13 cellular contexts compared by ENCODE assay signal in genomic region chr14:75281691-75282000, GRCh38. TPM values are rescaled to one million over a fixed set of nuclear protein-coding genes. Genes with fewer than 3 reads are reported as not detected.
DNase-seq lines count a peak whose midpoint lies in the region; ATAC-seq and TF ChIP-seq lines count a peak whose summit lies in the region.
"Had no signal": no experiment of that assay in that cellular context is flagged by ENCODE, and none has a peak within 500 bp of the region (broad histone marks: within the 10 kb centered on the region; RNA-seq: fewer than 3 reads in every experiment).

No MANE protein-coding gene starts in this region.

- H3K36me3 ChIP-seq in spleen: peaks cover 0 to 27% (median 10%) of the 10 kb centered on the region in 6 donors

- BruUV-seq in MCF 10A (replicated peaks; lab: Mats Ljungman, UMichigan): no TSS peak

- CTCF ChIA-PET in MCF 10A (lab: Yijun Ruan, JAX): interaction anchor here (0.7 to 3.3 kb wide), 8 partner anchors 13 to 207 kb away, joined by 3 to 20 read pairs (median 8); no protein-coding TSS in a partner anchor

- peaks cover 11% of the 10 kb centered on the region for H3K27me3 Mint-ChIP-seq in MCF 10A (ENCODE audit: insufficient read depth, unreplicated experiment)
- H3K27me3 Mint-ChIP-seq in memory B cell: peaks cover 25% of the 10 kb centered on the region

- H3K27me3 ChIP-seq in spleen (replicated peaks in 1 of 7): peaks cover 0 to 33% (median 8%) of the 10 kb centered on the region in 7 donors
- H3K27me3 ChIP-seq in right cardiac atrium (ENCODE audit: control insufficient read depth, insufficient read depth): no peaks in the 10 kb centered on the region

- peak overlapping the region in 5 of 8 donors; percentile 60 to 81 (median 64) for H3K4me3 ChIP-seq in spleen
- no peak overlapping the region for H3K4me3 ChIP-seq in right cardiac atrium (ENCODE audit: low read length)

- intact Hi-C loops in MCF 10A (cut with micrococcal nuclease) (no loop called here), spleen (cut with DNase I; ENCODE audit: low total_unique reads) (no loop called here), right cardiac atrium (cut with DNase I) (no loop called here)

- TF ChIP-seq POLR2A in spleen (IDR thresholded peaks at IDR 0.05): peak in 1 of 3 donors; percentile 19

- peak overlapping the region; percentile 99 for H3K27ac Mint-ChIP-seq in MCF 10A (ENCODE audit: low read depth, unreplicated experiment)
- H3K27ac Mint-ChIP-seq in memory B cell: peak overlapping the region; percentile 99
- H3K27ac Mint-ChIP-seq: activated CD8-positive, alpha-beta memory T cell treated with anti-CD3 and anti-CD28 coated beads, Interleukin-2, amount 10 ng/mL, durations not matched to agents 7 days and 5 days; T-helper 1 cell treated with Interleukin-12 subunit alpha and Interleukin-12 subunit beta and Interleukin-4 antibody, amounts not matched to agents 30 μg/mL and 1 μg/mL, for 36 hours had no signal

- H3K36me3 Mint-ChIP-seq in MCF 10A (ENCODE audit: insufficient read depth, unreplicated experiment): peaks cover 84% of the 10 kb centered on the region
- peaks cover 4% of the 10 kb centered on the region for H3K36me3 Mint-ChIP-seq in memory B cell

- H3K4me1 ChIP-seq in spleen (peaks cover 13 to 87% (median 42%) of the 10 kb centered on the region in 6 donors), right cardiac atrium (ENCODE audit: control insufficient read depth, insufficient read depth, low read length) (peaks cover 4% of the 10 kb centered on the region)

- H3K9me3 Mint-ChIP-seq in MCF 10A (ENCODE audit: unreplicated experiment) (no peaks in the 10 kb centered on the region), memory B cell (no peaks in the 10 kb centered on the region)
- H3K9me3 Mint-ChIP-seq: T-helper 1 cell treated with Interleukin-12 subunit alpha and Interleukin-12 subunit beta and Interleukin-4 antibody, amounts not matched to agents 30 μg/mL and 1 μg/mL, for 36 hours had no signal

- DNase-seq in HT-29 (ENCODE audit: low spot score): peak; percentile 60
- DNase-seq in MCF 10A (ENCODE audit: unreplicated experiment): no peak
- DNase-seq in memory B cell (ENCODE audit: low spot score in 2 of 2): no peak
- DNase-seq in spleen: no peak
- no peak for DNase-seq in ACHN
- no peak for DNase-seq in right cardiac atrium
- no peak for DNase-seq in KG1 (lab: John Stamatoyannopoulos, UW)
- no peak for DNase-seq in NCI-H1694 (lab: John Stamatoyannopoulos, UW)
- DNase-seq: activated CD8-positive, alpha-beta memory T cell treated with anti-CD3 and anti-CD28 coated beads, Interleukin-2, amount 10 ng/mL, durations not matched to agents 7 days and 5 days; EL; GOT3; stimulated activated naive CD4-positive, alpha-beta T cell treated with Interleukin-2 at 50 U/mL for 16 hours had no signal

- POLR2A ChIA-PET in MCF 10A (lab: Yijun Ruan, JAX): interaction anchor here (0.5 to 7.6 kb wide), 23 partner anchors 8 to 571 kb away, joined by 3 to 187 read pairs (median 6); partner anchors contain the start of genes NEK9 and TMED10

- peak overlapping the region in 5 of 8 donors; percentile 3 to 99 (median 95) for H3K27ac ChIP-seq in spleen
- H3K27ac ChIP-seq in right cardiac atrium (ENCODE audit: low read length): no peak overlapping the region

- H3K4me1 Mint-ChIP-seq in MCF 10A (ENCODE audit: insufficient read depth, unreplicated experiment) (peaks cover 17% of the 10 kb centered on the region), memory B cell (peaks cover 20% of the 10 kb centered on the region)

- ATAC-seq in memory B cell (ENCODE audit: low read depth) (no peak), right cardiac atrium (no peak)

- peak overlapping the region; percentile 88 for H3K4me3 Mint-ChIP-seq in MCF 10A (ENCODE audit: unreplicated experiment)
- peak overlapping the region; percentile 36 for H3K4me3 Mint-ChIP-seq in memory B cell
- H3K4me3 Mint-ChIP-seq: activated CD8-positive, alpha-beta memory T cell treated with anti-CD3 and anti-CD28 coated beads, Interleukin-2, amount 10 ng/mL, durations not matched to agents 7 days and 5 days had no signal

- in situ Hi-C loops in ACHN (cut with HindIII; ENCODE audit: low pct_ligation_motif_present, low pct_unique_long_range_greater_than_20kb, low sequenced_read_pairs): no loop called here

- TF ChIP-seq CTCF in MCF 10A (IDR thresholded peaks at IDR 0.05; ENCODE audit: unreplicated experiment) (no peak), spleen (IDR thresholded peaks at IDR 0.05 in 8 of 11, conservative IDR thresholded peaks at IDR 0.05 in 3 of 11) (no peak)

- WGBS in spleen, 5 donors: 94 to 98% (median 97%) methylated on average over 1 of the region's 1 CpG
- 92% methylated on average over 1 of the region's 1 CpG for WGBS in right cardiac atrium

- H3K9me3 ChIP-seq in spleen (no peaks in the 10 kb centered on the region), right cardiac atrium (ENCODE audit: control insufficient read depth, low read length) (no peaks in the 10 kb centered on the region)

RNA-seq across cellular contexts. Expression of gene FOS, which starts 3.0 kb away (rescaled TPM):
- 616 and 667 TPM in 2 replicates for total RNA-seq in HT-29 (2014; rRNA removed; shearing (Covaris generic))
- 73.1 and 139 TPM in 2 replicates for total RNA-seq in MCF 10A (2022)
- 100 to 1,000 TPM in 5 of 7 donors, 10 to 100 TPM in 2; 46.0 to 414 (median 192) TPM for total RNA-seq in spleen
- polyA plus RNA-seq in spleen: 10 to 100 TPM; 18.8 to 32.9 (median 20.2) TPM
- 100 to 1,000 TPM in 1 of 4 donors, 10 to 100 TPM in 3; 15.7 to 244 (median 46.3) TPM for total RNA-seq in right cardiac atrium
- 144 TPM for polyA plus RNA-seq in right cardiac atrium
